ENCODE assay signal across 17 cellular contexts in genomic region chr3:169305460-169305859, GRCh38.
"Had no signal": no experiment of that assay in that cellular context is flagged by ENCODE, and none has a peak within 500 bp of the region (broad histone marks: within the 10 kb centered on the region; RNA-seq: fewer than 3 reads in every experiment).

No MANE protein-coding gene starts in this region.

- H3K36me3 ChIP-seq: adrenal gland, lower lobe of right lung, upper lobe of right lung had no signal

- DNase-seq: activated CD4-positive, alpha-beta T cell treated with anti-CD3 and anti-CD28 coated beads, Interleukin-2, amount 10 ng/mL, durations not matched to agents 7 days and 5 days; activated CD4-positive, CD25-positive, alpha-beta regulatory T cell; activated CD8-positive, alpha-beta memory T cell treated with anti-CD3 and anti-CD28 coated beads for 24 hours; activated naive CD4-positive, alpha-beta T cell treated with anti-CD3 and anti-CD28 coated beads, Interleukin-2, amount 50 U/mL, for 16 hours; adrenal gland; central memory CD4-positive, alpha-beta T cell; dermis blood vessel endothelial cell; erythroblast; hypothalamus; lower lobe of right lung; natural killer cell; right cardiac atrium; T-helper 17 cell; upper lobe of right lung had no signal

- H3K4me1 ChIP-seq: adrenal gland had no signal

- H3K9me3 ChIP-seq: adrenal gland, lower lobe of right lung, upper lobe of right lung had no signal

- H3K4me3 ChIP-seq: adrenal gland, lower lobe of right lung, smooth muscle cell, upper lobe of right lung had no signal

- ATAC-seq: activated T-helper 17 cell treated with anti-CD3 and anti-CD28 coated beads, Interleukin-2, amount 50 U/mL, for 72 hours; lower lobe of right lung; natural killer cell; right cardiac atrium; stimulated activated memory B cell treated with anti-CD40 and anti-IgM and Interleukin-4, amounts not matched to agents 10 μg/mL and 1 μg/mL and 100 μg/mL, for 72 hours; T-helper 17 cell; upper lobe of right lung had no signal
